ENCODE assay signal across 9 cellular contexts in genomic region chr2:226790436-226790835, GRCh38. TPM values are rescaled to one million over a fixed set of nuclear protein-coding genes. Genes with fewer than 3 reads are reported as not detected.
A peak's percentile ranks its signal among the peaks of the same experiment; 100 is the strongest.
DNase-seq lines count a peak whose midpoint lies in the region; ATAC-seq and TF ChIP-seq lines count a peak whose summit lies in the region.
"Had no signal": no experiment of that assay in that cellular context is flagged by ENCODE, and none has a peak within 500 bp of the region (broad histone marks: within the 10 kb centered on the region; RNA-seq: fewer than 3 reads in every experiment).

No MANE protein-coding gene starts in this region.

- no peaks in the 10 kb centered on the region for H3K9me2 ChIP-seq in Karpas-422 (replicated peaks; ENCODE audit: insufficient read depth, low read length)

- no peaks in the 10 kb centered on the region for H3K79me2 ChIP-seq in Karpas-422 (ENCODE audit: low read length)

- peaks cover 47% of the 10 kb centered on the region for H3K4me1 Mint-ChIP-seq in nephron progenitor cell

- H3K9me3 Mint-ChIP-seq in nephron progenitor cell, result peaks cover 8% of the 10 kb centered on the region

- H3K27me3 ChIP-seq in AG04450 (ENCODE audit: control insufficient read depth, insufficient read depth, low read length), result no peaks in the 10 kb centered on the region
- H3K27me3 ChIP-seq in Karpas-422 (ENCODE audit: low read length), result no peaks in the 10 kb centered on the region
- no peaks in the 10 kb centered on the region for H3K27me3 ChIP-seq in effector memory CD4-positive, alpha-beta T cell (replicated peaks; ENCODE audit: control insufficient read depth, insufficient read depth, low read length, poor library complexity, severe bottlenecking)

- H3K4me3 ChIP-seq in AG04450 (ENCODE audit: low read depth, low read length), result peak overlapping the region; percentile 57
- peak overlapping the region; percentile 76; the same call in 1 of the 2 replicates for H3K4me3 ChIP-seq in Karpas-422 (ENCODE audit: low read length)
- no peak overlapping the region for H3K4me3 ChIP-seq in effector memory CD4-positive, alpha-beta T cell (ENCODE audit: insufficient read depth, low read depth, low read length, poor library complexity, severe bottlenecking)

- H4K20me1 ChIP-seq in Karpas-422 (ENCODE audit: insufficient read depth, low read depth, low read length), result no peaks in the 10 kb centered on the region

- no peaks in the 10 kb centered on the region for H3K36me3 ChIP-seq in Karpas-422 (ENCODE audit: insufficient read depth, low read length)
- no peaks in the 10 kb centered on the region for H3K36me3 ChIP-seq in effector memory CD4-positive, alpha-beta T cell (ENCODE audit: control insufficient read depth, insufficient read depth, low read length)

- peaks cover 33% of the 10 kb centered on the region for H3K36me3 Mint-ChIP-seq in nephron progenitor cell (ENCODE audit: low read depth)

- H3K4me3 Mint-ChIP-seq in nephron progenitor cell, result peak overlapping the region; percentile 81

- H3K27ac ChIP-seq in AG04450 (ENCODE audit: low read depth, low read length), result peak overlapping the region; percentile 82
- no peak overlapping the region for H3K27ac ChIP-seq in Karpas-422 (ENCODE audit: low read length)
- peak overlapping the region; percentile 84 for H3K27ac ChIP-seq in effector memory CD4-positive, alpha-beta T cell (ENCODE audit: insufficient read depth, low read length, poor library complexity, severe bottlenecking)

- CTCF ChIA-PET in AG04450 (lab: Charles Lee), result interaction anchor here (0.5 to 2.1 kb wide), 5 partner anchors 12 to 1360 kb away, joined by 3 to 9 read pairs (median 5); no protein-coding TSS in a partner anchor

- no peak overlapping the region for H3K27ac Mint-ChIP-seq in nephron progenitor cell

- TF ChIP-seq CTCF in AG04450 (IDR thresholded peaks at IDR 0.05; ENCODE audit: low read depth, low read length), result no peak
- TF ChIP-seq CTCF in nephron progenitor cell (IDR thresholded peaks at IDR 0.05), result no peak

- peaks cover 34% of the 10 kb centered on the region for H3K4me1 ChIP-seq in Karpas-422 (ENCODE audit: low read length)
- peaks cover 13% of the 10 kb centered on the region for H3K4me1 ChIP-seq in effector memory CD4-positive, alpha-beta T cell (ENCODE audit: control insufficient read depth, insufficient read depth, low read length, poor library complexity, severe bottlenecking)

- H3K9ac ChIP-seq in Karpas-422 (ENCODE audit: low read length), result no peak overlapping the region

- peaks cover 8% of the 10 kb centered on the region for H3K27me3 Mint-ChIP-seq in nephron progenitor cell (ENCODE audit: low read depth, poor library complexity)

- no peak for ATAC-seq in GM19467 (IDR thresholded peaks at IDR 0.05; ENCODE audit: unreplicated experiment)

- H2AFZ ChIP-seq in Karpas-422 (ENCODE audit: low read length), result no peak overlapping the region

- POLR2A ChIA-PET in AG04450 (lab: Yijun Ruan, JAX), result interaction anchor here (0.8 to 1.8 kb wide), 4 partner anchors 9 to 344 kb away, joined by 3 to 11 read pairs (median 6); partner anchors contain the start of gene IRS1

- DNase-seq in AG04450 (ENCODE audit: low read depth, low spot score) (no peak), Karpas-422 (no peak), nephron progenitor cell (no peak), NCI-H2171 treated with DMSO at 0.1 percent for 48 hours (lab: John Stamatoyannopoulos, UW) (no peak), A172 (ENCODE audit: low spot score) (no peak), SW 1271 (lab: John Stamatoyannopoulos, UW) (no peak)
- DNase-seq in effector memory CD4-positive, alpha-beta T cell, result no peak
- DNase-seq: foreskin fibroblast had no signal

- H3K4me2 ChIP-seq in Karpas-422 (ENCODE audit: low read depth, low read length, poor library complexity, severe bottlenecking), result no peak overlapping the region

- H3K9me3 ChIP-seq in AG04450 (ENCODE audit: control insufficient read depth, insufficient read depth, low read length) (no peaks in the 10 kb centered on the region; the same call in 1 of the 2 replicates), Karpas-422 (ENCODE audit: low read length) (no peaks in the 10 kb centered on the region)
- H3K9me3 ChIP-seq in effector memory CD4-positive, alpha-beta T cell (ENCODE audit: control insufficient read depth, low read length), result no peaks in the 10 kb centered on the region

RNA-seq across cellular contexts. Expression of gene IRS1, which starts 9.2 kb away (rescaled TPM):
- polyA plus RNA-seq in AG04450 (2011; rRNA removed), result 32.9 and 36.6 TPM in 2 replicates
- polyA minus RNA-seq in AG04450 (2011; rRNA and poly(A)+ RNA removed), result 68.0 and 68.9 TPM in 2 replicates
- total RNA-seq in Karpas-422 (2014; rRNA removed; shearing (Covaris generic); ENCODE audit: low replicate concordance), result 3.5 and 3.9 TPM in 2 replicates
- total RNA-seq in A172 (2014; rRNA removed; shearing (Covaris generic)), result 6.6 and 7.0 TPM in 2 replicates

RNA-seq across cellular contexts. Expression of gene RHBDD1, which starts 45.4 kb away (rescaled TPM):
- 39.4 and 48.7 TPM in 2 replicates for polyA plus RNA-seq in AG04450 (2011; rRNA removed)
- 49.6 and 75.9 TPM in 2 replicates for polyA minus RNA-seq in AG04450 (2011; rRNA and poly(A)+ RNA removed)
- 35.6 and 74.9 TPM in 2 replicates for total RNA-seq in Karpas-422 (2014; rRNA removed; shearing (Covaris generic); ENCODE audit: low replicate concordance)
- 3.9 and 5.1 TPM in 2 replicates for total RNA-seq in A172 (2014; rRNA removed; shearing (Covaris generic))
